ENCODE assay signal across 18 cellular contexts in the genomic region with DNA sequence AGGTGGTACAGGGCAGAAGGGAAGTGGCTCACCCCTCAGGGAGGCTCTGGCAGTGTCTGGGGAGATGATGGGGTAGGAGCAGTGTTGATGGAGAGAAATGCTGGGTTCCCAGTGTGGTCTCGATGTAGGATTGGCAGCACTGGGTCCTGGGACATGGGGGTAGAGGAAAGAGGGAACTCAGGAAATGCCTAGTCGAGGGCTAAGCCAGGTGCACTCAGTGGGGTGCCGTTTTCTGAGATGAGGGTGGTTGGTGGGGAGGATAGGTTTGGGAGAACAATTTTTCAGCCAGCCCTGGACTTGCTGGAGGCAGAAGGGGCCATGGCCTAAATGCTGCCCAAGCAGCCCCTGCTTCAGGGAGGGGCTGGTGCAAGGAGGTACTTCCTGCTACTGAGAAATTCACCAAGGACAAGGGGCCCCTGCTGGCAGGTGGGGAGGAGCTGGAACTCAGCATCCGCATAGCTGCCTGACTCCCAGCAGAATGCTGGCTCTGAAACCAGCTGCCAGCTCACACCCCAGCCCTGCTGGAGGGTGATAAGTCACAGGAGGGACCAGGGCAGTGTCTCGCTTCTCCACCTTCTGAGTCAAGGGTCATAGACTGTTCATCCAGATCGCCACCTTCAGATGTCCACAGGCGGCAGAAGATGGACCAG. TPM values are rescaled to one million over a fixed set of nuclear protein-coding genes. Genes with fewer than 3 reads are reported as not detected.
A peak's percentile ranks its signal among the peaks of the same experiment; 100 is the strongest.
DNase-seq lines count a peak whose midpoint lies in the region; ATAC-seq and TF ChIP-seq lines count a peak whose summit lies in the region.
"Had no signal": no experiment of that assay in that cellular context is flagged by ENCODE, and none has a peak within 500 bp of the region (broad histone marks: within the 10 kb centered on the region; RNA-seq: fewer than 3 reads in every experiment).

No MANE protein-coding gene starts in this region.

- no peak overlapping the region for H3K4me3 Mint-ChIP-seq in endodermal cell
- H3K4me3 Mint-ChIP-seq: activated T-cell treated with anti-CD3 and anti-CD28 coated beads, Interleukin-2, amount 50 U/mL, for 24 hours; effector memory CD8-positive, alpha-beta T cell; nephron; T-helper 17 cell had no signal

- TF ChIP-seq CTCF in endodermal cell (conservative IDR thresholded peaks at IDR 0.05) = peak; percentile 18

- H3K27ac Mint-ChIP-seq in endodermal cell = peak overlapping the region; percentile 5
- H3K27ac Mint-ChIP-seq: activated T-cell treated with anti-CD3 and anti-CD28 coated beads, Interleukin-2, amount 50 U/mL, for 24 hours; effector memory CD8-positive, alpha-beta T cell; nephron had no signal

- peaks cover 10% of the 10 kb centered on the region for H3K36me3 Mint-ChIP-seq in endodermal cell (ENCODE audit: low read depth)

- H3K27me3 ChIP-seq in BLaER1 (peaks cover 5% of the 10 kb centered on the region; the same call in 1 of the 2 replicates), endodermal cell (ENCODE audit: control insufficient read depth, insufficient read depth, low read length, poor library complexity, severe bottlenecking) (no peaks in the 10 kb centered on the region)
- H3K27me3 ChIP-seq: adrenal gland had no signal

- H3K27ac ChIP-seq in BLaER1 (peak overlapping the region; percentile 4), endodermal cell (ENCODE audit: low read depth, low read length) (no peak overlapping the region)
- H3K27ac ChIP-seq: adrenal gland, GM23248 had no signal

- H3K36me3 ChIP-seq in BLaER1 (peaks cover 7% of the 10 kb centered on the region; the same call in 1 of the 2 replicates), endodermal cell (ENCODE audit: control insufficient read depth, insufficient read depth, low read length) (peaks cover 8% of the 10 kb centered on the region)
- H3K36me3 ChIP-seq: adrenal gland had no signal

- H3K9me3 Mint-ChIP-seq in endodermal cell = no peaks in the 10 kb centered on the region
- H3K9me3 Mint-ChIP-seq: activated T-cell treated with anti-CD3 and anti-CD28 coated beads, Interleukin-2, amount 50 U/mL, for 24 hours; effector memory CD8-positive, alpha-beta T cell; nephron had no signal

- no peak overlapping the region for H3K4me3 ChIP-seq in BLaER1
- H3K4me3 ChIP-seq in endodermal cell (ENCODE audit: low read length) = no peak overlapping the region
- H3K4me3 ChIP-seq: adrenal gland, GM23248, lung had no signal

- 66% methylated on average over 3 to 7 of the region's 7 CpGs for WGBS in endodermal cell (ENCODE audit: insufficient coverage in 1 of 2, insufficient read length in 1 of 2), 2 experiments

- no peaks in the 10 kb centered on the region for H3K9me3 ChIP-seq in BLaER1
- H3K9me3 ChIP-seq in endodermal cell (ENCODE audit: control insufficient read depth, low read length) = no peaks in the 10 kb centered on the region
- H3K9me3 ChIP-seq: adrenal gland had no signal

- H3K4me1 ChIP-seq in BLaER1 (peaks cover 43% of the 10 kb centered on the region), endodermal cell (ENCODE audit: control insufficient read depth, insufficient read depth, low read length) (peaks cover 5% of the 10 kb centered on the region)

- DNase-seq in ELR (ENCODE audit: low read depth) = peak; percentile 10
- DNase-seq in endodermal cell = peak; percentile 88
- no peak for DNase-seq in stimulated activated CD4-positive, alpha-beta T cell treated with anti-CD3 and anti-CD28 coated beads, Interleukin-15, amount 100 ng/mL, for 24 hours
- no peak for DNase-seq in islet precursor cell
- DNase-seq: activated CD4-positive, alpha-beta T cell treated with anti-CD3 and anti-CD28 coated beads for 4 hours; activated T-cell treated with anti-CD3 and anti-CD28 coated beads, Interleukin-2, amount 50 U/mL, for 24 hours; adrenal gland; C1 segment of cervical spinal cord; central memory CD4-positive, alpha-beta T cell; DMS79 treated with DMSO at 0.1 percent for 48 hours; effector memory CD8-positive, alpha-beta T cell; GM23248; T-helper 17 cell had no signal

- 0 out of 2 replicates have a peak overlapping the region, but pooled peaks have one; percentile 25 for H3K9ac ChIP-seq in BLaER1
- H3K9ac ChIP-seq in endodermal cell (ENCODE audit: extremely low read depth, low read length, poor library complexity, severe bottlenecking) = no peak overlapping the region
- H3K9ac ChIP-seq: GM23248 had no signal

- H3K4me2 ChIP-seq in BLaER1 = peak overlapping the region; percentile 52

- peaks cover 18% of the 10 kb centered on the region for H3K4me1 Mint-ChIP-seq in endodermal cell

- no peaks in the 10 kb centered on the region for H4K20me1 ChIP-seq in BLaER1

- no peak for ATAC-seq in GM18858 (IDR thresholded peaks at IDR 0.05; ENCODE audit: unreplicated experiment)
- ATAC-seq: effector memory CD8-positive, alpha-beta T cell; HepG2; T-helper 17 cell had no signal

- H3K27me3 Mint-ChIP-seq in endodermal cell (ENCODE audit: insufficient read depth) = no peaks in the 10 kb centered on the region
- H3K27me3 Mint-ChIP-seq: activated T-cell treated with anti-CD3 and anti-CD28 coated beads, Interleukin-2, amount 50 U/mL, for 24 hours; effector memory CD8-positive, alpha-beta T cell; T-helper 17 cell had no signal

RNA-seq across cellular contexts. Expression of a gene that starts 6.0 kb away (rescaled TPM):
- total RNA-seq in endodermal cell = 1 to 10 TPM; 6.1 to 7.2 TPM
- 6.6 TPM for polyA plus RNA-seq in endodermal cell (2013, experiment 1 of 2)
- polyA plus RNA-seq in endodermal cell (2013, experiment 2 of 2) = 4.5 TPM

RNA-seq across cellular contexts. Expression of a gene that starts 6.1 kb away (rescaled TPM):
- 100 to 1,000 TPM; 191 to 195 TPM for total RNA-seq in endodermal cell
- polyA plus RNA-seq in endodermal cell (2013, experiment 1 of 2) = 147 TPM
- polyA plus RNA-seq in endodermal cell (2013, experiment 2 of 2) = 128 TPM

RNA-seq across cellular contexts. Expression of a gene that starts 24.5 kb away (rescaled TPM):
- total RNA-seq in endodermal cell = 10 to 100 TPM; 44.0 to 46.7 TPM
- 24.2 TPM for polyA plus RNA-seq in endodermal cell (2013, experiment 1 of 2)
- 25.6 TPM for polyA plus RNA-seq in endodermal cell (2013, experiment 2 of 2)

RNA-seq across cellular contexts. Expression of a gene that starts 34.1 kb away (rescaled TPM):
- 10 to 100 TPM; 13.9 to 19.1 TPM for total RNA-seq in endodermal cell
- 7.4 TPM for polyA plus RNA-seq in endodermal cell (2013, experiment 1 of 2)
- polyA plus RNA-seq in endodermal cell (2013, experiment 2 of 2) = 7.7 TPM

RNA-seq across cellular contexts. Expression of a gene that starts 36.0 kb away (rescaled TPM):
- 10 to 100 TPM; 12.1 to 13.7 TPM for total RNA-seq in endodermal cell
- 7.3 TPM for polyA plus RNA-seq in endodermal cell (2013, experiment 1 of 2)
- polyA plus RNA-seq in endodermal cell (2013, experiment 2 of 2) = 6.9 TPM

Comparison
In these comparisons a context has a peak if more than half of its experiments do, and no peak if none do; other contexts are left out.
1. DNase-seq: peak in ELR (single experiment) and endodermal cell (single experiment); none in stimulated activated CD4-positive, alpha-beta T cell treated with anti-CD3 and anti-CD28 coated beads, Interleukin-15, amount 100 ng/mL, for 24 hours (single experiment) and islet precursor cell (single experiment).